ENCODE assay signal across 15 cellular contexts in the genomic region with DNA sequence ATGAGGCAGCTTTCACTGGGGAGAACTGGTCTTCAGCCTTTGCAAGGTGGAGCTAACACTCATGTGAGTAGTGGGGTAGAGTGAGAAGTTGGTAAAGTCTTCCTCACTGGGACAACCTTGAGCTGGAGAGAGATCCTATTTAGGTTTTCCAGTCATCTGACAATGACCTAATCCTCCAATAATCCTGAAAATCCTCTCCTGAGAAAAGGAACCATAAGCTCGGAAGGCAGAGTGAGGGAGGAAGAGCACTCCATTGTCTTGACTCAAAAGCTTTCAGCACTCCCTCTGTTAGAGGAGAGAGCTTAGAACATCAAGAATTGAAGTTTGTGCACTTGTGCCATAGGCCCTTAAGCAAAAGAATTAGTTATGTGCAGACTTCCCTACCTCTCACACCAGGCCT.
A peak's percentile ranks its signal among the peaks of the same experiment; 100 is the strongest.
DNase-seq lines count a peak whose midpoint lies in the region; ATAC-seq, FAIRE-seq and TF ChIP-seq lines count a peak whose summit lies in the region.
"Had no signal": no experiment of that assay in that cellular context is flagged by ENCODE, and none has a peak within 500 bp of the region (broad histone marks: within the 10 kb centered on the region; RNA-seq: fewer than 3 reads in every experiment).

No MANE protein-coding gene starts in this region.

- TF ChIP-seq RAD21 in HepG2 (CRISPR knock-in tag; IDR thresholded peaks at IDR 0.05): no peak
- no peak for TF ChIP-seq RAD21 in GM12878 (IDR thresholded peaks at IDR 0.05; ENCODE audit: insufficient read depth, low read depth, low read length)

- no peaks in the 10 kb centered on the region for H3K9me3 ChIP-seq in HepG2 (ENCODE audit: low read length)
- H3K9me3 ChIP-seq in right lobe of liver: no peaks in the 10 kb centered on the region
- H3K9me3 ChIP-seq in GM12878 (replicated peaks; ENCODE audit: control insufficient read depth, insufficient read depth, low read length): no peaks in the 10 kb centered on the region; the same call in 2 of the 3 replicates
- no peaks in the 10 kb centered on the region for H3K9me3 ChIP-seq in muscle layer of duodenum (ENCODE audit: control insufficient read depth in 1 of 2, low read length in 2 of 2)
- H3K9me3 ChIP-seq in CD4-positive, alpha-beta memory T cell (ENCODE audit: control insufficient read depth in 1 of 2, low read length in 2 of 2): no peaks in the 10 kb centered on the region
- H3K9me3 ChIP-seq: mucosa of descending colon had no signal

- peaks cover 0 to 7% (median 3%) of the 10 kb centered on the region in 8 donors for H3K9me3 Mint-ChIP-seq in CD4-positive, alpha-beta memory T cell
- H3K9me3 Mint-ChIP-seq: activated naive CD8-positive, alpha-beta T cell treated with anti-CD3 and anti-CD28 coated beads, Interleukin-2, amount 10 ng/mL, durations not matched to agents 7 days and 5 days had no signal

- H4K20me1 ChIP-seq in HepG2 (ENCODE audit: insufficient read depth, low read length) (no peaks in the 10 kb centered on the region), GM12878 (ENCODE audit: control insufficient read depth, insufficient read depth) (no peaks in the 10 kb centered on the region)

- no peak overlapping the region for H3K27ac ChIP-seq in HepG2 (ENCODE audit: extremely low read length, insufficient read depth, low read length)
- H3K27ac ChIP-seq in right lobe of liver: no peak overlapping the region
- H3K27ac ChIP-seq in GM12878 (ENCODE audit: control insufficient read depth, insufficient read depth): peak overlapping the region; percentile 96
- H3K27ac ChIP-seq in muscle layer of duodenum (ENCODE audit: low read length): peak overlapping the region; percentile 28
- no peak overlapping the region for H3K27ac ChIP-seq in CD4-positive, alpha-beta memory T cell (ENCODE audit: low read depth, low read length)
- H3K27ac ChIP-seq: PC-9 had no signal

- no peak overlapping the region for H2AFZ ChIP-seq in HepG2 (ENCODE audit: low read length)
- H2AFZ ChIP-seq in GM12878 (ENCODE audit: control insufficient read depth, low read depth, low read length): no peak overlapping the region
- H2AFZ ChIP-seq: PC-9 had no signal

- H3K4me1 ChIP-seq in HepG2 (ENCODE audit: insufficient read depth, low read length): peaks cover 29% of the 10 kb centered on the region
- peaks cover 0 to 11% (median under 1%) of the 10 kb centered on the region in 4 donors for H3K4me1 ChIP-seq in right lobe of liver
- peaks cover 55% of the 10 kb centered on the region for H3K4me1 ChIP-seq in GM12878 (ENCODE audit: control insufficient read depth, insufficient read depth, low read length)
- peaks cover 7 to 34% of the 10 kb centered on the region in 2 donors for H3K4me1 ChIP-seq in muscle layer of duodenum (ENCODE audit: control insufficient read depth in 1 of 2, insufficient read depth in 2 of 2, low read length in 2 of 2)
- H3K4me1 ChIP-seq in CD4-positive, alpha-beta memory T cell (ENCODE audit: insufficient read depth, low read length): no peaks in the 10 kb centered on the region

- no peak for TF ChIP-seq CTCF in HepG2 (CRISPR knock-in tag; IDR thresholded peaks at IDR 0.05)
- TF ChIP-seq CTCF in right lobe of liver (IDR thresholded peaks at IDR 0.05): no peak
- no peak for TF ChIP-seq CTCF in GM12878 (IDR thresholded peaks at IDR 0.05 in 2 of 3, conservative IDR thresholded peaks at IDR 0.05 in 1 of 3; ENCODE audit: control insufficient read depth in 2 of 3, extremely low read depth in 1 of 3, insufficient read depth in 1 of 3, low read depth in 3 of 3, low read length in 3 of 3)

- no peaks in the 10 kb centered on the region for H3K27me3 ChIP-seq in HepG2 (ENCODE audit: control insufficient read depth in 1 of 2, insufficient read depth in 2 of 2, low read length in 2 of 2)
- no peaks in the 10 kb centered on the region for H3K27me3 ChIP-seq in right lobe of liver
- H3K27me3 ChIP-seq in GM12878 (replicated peaks in 1 of 2; ENCODE audit: control insufficient read depth in 2 of 2, insufficient read depth in 2 of 2, low read length in 1 of 2): no peaks in the 10 kb centered on the region
- no peaks in the 10 kb centered on the region for H3K27me3 ChIP-seq in muscle layer of duodenum (ENCODE audit: low read depth, low read length)
- H3K27me3 ChIP-seq in CD4-positive, alpha-beta memory T cell (ENCODE audit: insufficient read depth, low read length): no peaks in the 10 kb centered on the region
- H3K27me3 ChIP-seq in H7 (ENCODE audit: control insufficient read depth, insufficient read depth, low read length): no peaks in the 10 kb centered on the region

- H3K4me3 ChIP-seq in HepG2 (replicated peaks in 1 of 3; ENCODE audit: insufficient read depth in 1 of 3, low read depth in 2 of 3, low read length in 3 of 3): no peak overlapping the region
- no peak overlapping the region for H3K4me3 ChIP-seq in right lobe of liver
- 0 out of 2 replicates have a peak overlapping the region, but pooled peaks have one; percentile 61 for H3K4me3 ChIP-seq in GM12878
- H3K4me3 ChIP-seq in muscle layer of duodenum (ENCODE audit: low read depth in 1 of 2, low read length in 2 of 2): no peak overlapping the region
- no peak overlapping the region for H3K4me3 ChIP-seq in CD4-positive, alpha-beta memory T cell (ENCODE audit: low read length in 2 of 2)
- H3K4me3 ChIP-seq in H7 (ENCODE audit: insufficient read depth, low read depth, low read length): no peak overlapping the region
- H3K4me3 ChIP-seq: mucosa of descending colon, PC-9 had no signal

- intact Hi-C loops in HepG2 (cut with micrococcal nuclease; ENCODE audit: unreplicated experiment): no loop called here
- intact Hi-C loops in right lobe of liver (cut with DNase I): no loop called here
- intact Hi-C loops in GM12878 (cut with micrococcal nuclease; ENCODE audit: unreplicated experiment): loop anchor here (2.0 to 5.0 kb wide), 3 partner anchors 78 to 217 kb away; partner anchors contain the start of genes MCM3 and TRAM2
- intact Hi-C loops in CD4-positive, alpha-beta memory T cell (cut with micrococcal nuclease): no loop called here

- TF ChIP-seq EP300 in HepG2 (IDR thresholded peaks at IDR 0.05; ENCODE audit: low read depth in 2 of 2, low read length in 2 of 2) (no peak), HepG2 (CRISPR knock-in tag; IDR thresholded peaks at IDR 0.05; ENCODE audit: borderline replicate concordance) (no peak), GM12878 (IDR thresholded peaks at IDR 0.05; ENCODE audit: borderline replicate concordance in 1 of 2, control insufficient read depth in 1 of 2, low read depth in 2 of 2, low read length in 2 of 2) (no peak)

- TF ChIP-seq POLR2A in HepG2 (IDR thresholded peaks at IDR 0.05; ENCODE audit: insufficient read depth in 1 of 2, low read depth in 2 of 2, low read length in 2 of 2) (0 out of 4 replicates have a peak, but pooled peaks of 1 of the 2 experiments have one; percentile 15), right lobe of liver (IDR thresholded peaks at IDR 0.05) (no peak), GM12878 (IDR thresholded peaks at IDR 0.05; ENCODE audit: low read depth, low read length) (no peak)

- RAD21 ChIA-PET in GM12878 (lab: Charles Lee; ENCODE audit: unreplicated experiment): interaction anchor here (1.0 to 11.6 kb wide), 12 partner anchors 11 to 169 kb away, joined by 3 to 124 read pairs (median 6); partner anchors contain the start of genes EFHC1 and PAQR8

- no peak overlapping the region for H3K9ac ChIP-seq in HepG2 (ENCODE audit: insufficient read depth, low read depth, low read length)
- H3K9ac ChIP-seq in GM12878 (ENCODE audit: control insufficient read depth, insufficient read depth, low read length): peak overlapping the region; percentile 38

- POLR2A ChIA-PET in HepG2 (lab: Yijun Ruan, JAX) (interaction anchor here (1.2 to 1.9 kb wide), 3 partner anchors 46 to 99 kb away, joined by 3 to 6 read pairs (median 4); no protein-coding TSS in a partner anchor), GM12878 (lab: Charles Lee) (interaction anchor here (1.2 to 3.5 kb wide), 6 partner anchors 9 to 80 kb away, joined by 3 to 16 read pairs (median 6); partner anchors contain the start of gene EFHC1)
- POLR2A ChIA-PET in CD4-positive, alpha-beta memory T cell (lab: Charles Lee; ENCODE audit: partially characterized antibody): no interaction called here

- no peaks in the 10 kb centered on the region for H3K27me3 Mint-ChIP-seq in CD4-positive, alpha-beta memory T cell
- H3K27me3 Mint-ChIP-seq: activated naive CD8-positive, alpha-beta T cell treated with anti-CD3 and anti-CD28 coated beads, Interleukin-2, amount 10 ng/mL, durations not matched to agents 7 days and 5 days had no signal

- no peak overlapping the region for H3K27ac Mint-ChIP-seq in CD4-positive, alpha-beta memory T cell
- H3K27ac Mint-ChIP-seq: activated naive CD8-positive, alpha-beta T cell treated with anti-CD3 and anti-CD28 coated beads, Interleukin-2, amount 10 ng/mL, durations not matched to agents 7 days and 5 days had no signal

- in situ Hi-C loops in HepG2 (cut with HindIII; ENCODE audit: extremely low pct_ligation_motif_present, low pct_unique_long_range_greater_than_20kb) (no loop called here), GM12878 (cut with MboI) (loop anchor here (5.0 kb wide), 2 partner anchors 82 to 197 kb away; no protein-coding TSS in a partner anchor)

- BruUV-seq in HepG2 (replicated peaks; lab: Mats Ljungman, UMichigan) (no TSS peak), GM12878 (replicated peaks; lab: Mats Ljungman, UMichigan) (TSS peak; percentile 89)

- H3K79me2 ChIP-seq in HepG2 (ENCODE audit: insufficient read depth, low read length) (no peaks in the 10 kb centered on the region), GM12878 (ENCODE audit: control insufficient read depth, insufficient read depth, low read length) (no peaks in the 10 kb centered on the region)

- H3K4me3 Mint-ChIP-seq in CD4-positive, alpha-beta memory T cell: no peak overlapping the region
- H3K4me3 Mint-ChIP-seq: activated naive CD8-positive, alpha-beta T cell treated with anti-CD3 and anti-CD28 coated beads, Interleukin-2, amount 10 ng/mL, durations not matched to agents 7 days and 5 days had no signal

- no peaks in the 10 kb centered on the region for H3K4me1 Mint-ChIP-seq in CD4-positive, alpha-beta memory T cell
- H3K4me1 Mint-ChIP-seq: activated naive CD8-positive, alpha-beta T cell treated with anti-CD3 and anti-CD28 coated beads, Interleukin-2, amount 10 ng/mL, durations not matched to agents 7 days and 5 days had no signal

- FAIRE-seq in HepG2 (lab: Jason Lieb, UNC): no peak
- FAIRE-seq in GM12878 (lab: Jason Lieb, UNC): no peak
- FAIRE-seq: urothelium cell line had no signal

- H3K4me2 ChIP-seq in HepG2 (ENCODE audit: low read depth, low read length) (no peak overlapping the region), GM12878 (ENCODE audit: control insufficient read depth, insufficient read depth) (peak overlapping the region; percentile 63)
- H3K4me2 ChIP-seq: PC-9 had no signal

- peaks cover 5 to 24% of the 10 kb centered on the region in 2 experiments for H3K36me3 ChIP-seq in HepG2 (replicated peaks in 1 of 2; ENCODE audit: control insufficient read depth in 1 of 2, insufficient read depth in 2 of 2, low read length in 2 of 2)
- H3K36me3 ChIP-seq in right lobe of liver: peaks cover 0 to 16% (median 5%) of the 10 kb centered on the region in 4 donors
- H3K36me3 ChIP-seq in GM12878 (ENCODE audit: control insufficient read depth in 2 of 2, insufficient read depth in 2 of 2, low read length in 1 of 2): peaks cover 2 to 5% of the 10 kb centered on the region in 2 experiments; a peak in 3 of 4 replicates
- peaks cover 8 to 18% of the 10 kb centered on the region in 2 donors for H3K36me3 ChIP-seq in muscle layer of duodenum (ENCODE audit: control insufficient read depth in 1 of 2, insufficient read depth in 2 of 2, low read length in 2 of 2)
- H3K36me3 ChIP-seq in CD4-positive, alpha-beta memory T cell (ENCODE audit: insufficient read depth, low read length): no peaks in the 10 kb centered on the region
- H3K36me3 ChIP-seq in H7 (replicated peaks; ENCODE audit: control insufficient read depth, insufficient read depth, low read length): no peaks in the 10 kb centered on the region

- peaks cover 12 to 18% of the 10 kb centered on the region in 2 donors for H3K36me3 Mint-ChIP-seq in CD4-positive, alpha-beta memory T cell
- H3K36me3 Mint-ChIP-seq: activated naive CD8-positive, alpha-beta T cell treated with anti-CD3 and anti-CD28 coated beads, Interleukin-2, amount 10 ng/mL, durations not matched to agents 7 days and 5 days had no signal

- CTCF ChIA-PET in HepG2 (lab: Yijun Ruan, JAX; ENCODE audit: low intra/inter-chr PET ratio, low total read pairs) (no interaction called here), GM12878 (lab: Yijun Ruan, JAX) (interaction anchor here (0.7 to 4.1 kb wide), 18 partner anchors 9 to 163 kb away, joined by 3 to 38 read pairs (median 4); partner anchors contain the start of genes EFHC1 and TRAM2)
- CTCF ChIA-PET in CD4-positive, alpha-beta memory T cell (lab: Charles Lee; ENCODE audit: partially characterized antibody): no interaction called here

- ATAC-seq in HepG2 (0 out of 3 replicates have a peak, but pooled peaks have one; percentile 2), right lobe of liver (no peak), GM12878 (no peak)

- no peak for DNase-seq in HepG2 (ENCODE audit: low spot score)
- no peak for DNase-seq in right lobe of liver
- DNase-seq in GM12878 (ENCODE audit: low read depth, low spot score): no peak
- no peak for DNase-seq in ureter (ENCODE audit: low spot score)
- DNase-seq in CD4-positive, alpha-beta memory T cell: no peak
- DNase-seq in H7: no peak
- DNase-seq in ecto neural progenitor cell (ENCODE audit: low spot score): no peak
- DNase-seq: activated CD4-positive, alpha-beta T cell treated with anti-CD3 and anti-CD28 coated beads for 48 hours; activated naive CD8-positive, alpha-beta T cell treated with anti-CD3 and anti-CD28 coated beads, Interleukin-2, amount 10 ng/mL, durations not matched to agents 7 days and 5 days; mucosa of descending colon; NCI-H1048; PC-9; stimulated activated CD4-positive, alpha-beta T cell treated with anti-CD3 and anti-CD28 coated beads, Interleukin-4, amount 100 ng/mL, for 24 hours had no signal

- WGBS in HepG2 (ENCODE audit: low lambda C conversion rate): 100% methylated on average over 1 of the region's 1 CpG
- 100% methylated on average over 1 of the region's 1 CpG for WGBS in right lobe of liver (ENCODE audit: insufficient coverage, low coverage, low lambda C conversion rate, missing lambda C conversion rate)
- 95% methylated on average over 1 of the region's 1 CpG for WGBS in GM12878 (ENCODE audit: insufficient coverage, insufficient replicate concordance, low lambda C conversion rate, missing lambda C conversion rate)

- SMC1A ChIA-PET in GM12878 (lab: Charles Lee; ENCODE audit: uncharacterized antibody, unreplicated experiment): interaction anchor here (0.7 to 14.8 kb wide), 20 partner anchors 9 to 502 kb away, joined by 3 to 249 read pairs (median 5); partner anchors contain the start of genes EFHC1 and MCM3

Comparison
In these comparisons a context has a peak if more than half of its experiments do, and no peak if none do; other contexts are left out.
1. H3K27ac ChIP-seq: peak in GM12878 (single experiment) and muscle layer of duodenum (single experiment); none in HepG2 (single experiment), right lobe of liver (0 of 3) and CD4-positive, alpha-beta memory T cell (single experiment).